8 cellular contexts compared by ENCODE assay signal in genomic region chr6:141677598-141678211, GRCh38.
DNase-seq lines count a peak whose midpoint lies in the region; ATAC-seq, FAIRE-seq and TF ChIP-seq lines count a peak whose summit lies in the region.

No MANE protein-coding gene starts in this region.

- in situ Hi-C loops in Panc1 (cut with HindIII; ENCODE audit: low pct_unique_long_range_greater_than_20kb, low sequenced_read_pairs): no loop called here

- TF ChIP-seq CTCF in heart right ventricle (IDR thresholded peaks at IDR 0.05): peak in 8 of 9 donors; percentile 33 to 64 (median 57)
- TF ChIP-seq CTCF in Panc1 (IDR thresholded peaks at IDR 0.05): peak; percentile 75; the same call in 1 of the 2 replicates
- TF ChIP-seq CTCF in fibroblast of lung (conservative IDR thresholded peaks at IDR 0.05 in 1 of 2, IDR thresholded peaks at IDR 0.05 in 1 of 2; ENCODE audit: low read depth in 1 of 2, low read length in 2 of 2): peak; percentile 60 to 73
- TF ChIP-seq CTCF in thoracic aorta (IDR thresholded peaks at IDR 0.05): peak; percentile 52
- TF ChIP-seq CTCF in vagina (IDR thresholded peaks at IDR 0.05): no peak

- no peak for ATAC-seq in heart right ventricle
- ATAC-seq in left cardiac atrium: no peak
- peak; percentile 78 for ATAC-seq in HG03342 (IDR thresholded peaks at IDR 0.05; ENCODE audit: unreplicated experiment)
- ATAC-seq in Panc1: peak; percentile 80
- no peak for ATAC-seq in thoracic aorta (ENCODE audit: insufficient number of reproducible peaks, low FRiP score, low read depth)

- no peaks in the 10 kb centered on the region for H4K20me1 ChIP-seq in fibroblast of lung (ENCODE audit: control insufficient read depth, extremely low read depth, insufficient read depth, low read length)

- WGBS in heart right ventricle, 2 donors: 52 to 54% methylated on average over 4 of the region's 4 CpGs

- POLR2A ChIA-PET in Panc1 (lab: Charles Lee): no interaction called here

- no peak overlapping the region for H3K9ac ChIP-seq in fibroblast of lung (ENCODE audit: insufficient read depth, low read length)

- no peaks in the 10 kb centered on the region for H3K36me3 ChIP-seq in heart right ventricle
- H3K36me3 ChIP-seq in Panc1 (ENCODE audit: control insufficient read depth, insufficient read depth, low read length): no peaks in the 10 kb centered on the region
- no peaks in the 10 kb centered on the region for H3K36me3 ChIP-seq in fibroblast of lung (ENCODE audit: control insufficient read depth, insufficient read depth, low read length)
- no peaks in the 10 kb centered on the region for H3K36me3 ChIP-seq in thoracic aorta
- no peaks in the 10 kb centered on the region for H3K36me3 ChIP-seq in vagina

- H3K79me2 ChIP-seq in fibroblast of lung (ENCODE audit: control insufficient read depth, insufficient read depth, low read length): no peaks in the 10 kb centered on the region

- peak overlapping the region; percentile 47 for H2AFZ ChIP-seq in fibroblast of lung (ENCODE audit: low read length)

- TF ChIP-seq POLR2A in GM12891 (IDR thresholded peaks at IDR 0.05; ENCODE audit: low read depth, low read length) (no peak), vagina (IDR thresholded peaks at IDR 0.05) (no peak)

- FAIRE-seq in GM12891 (lab: Jason Lieb, UNC): no peak

- CTCF ChIA-PET in Panc1 (lab: Charles Lee): interaction anchor here (0.6 kb wide), 2 partner anchors 434 to 1613 kb away, joined by 3 read pairs; no protein-coding TSS in a partner anchor

- H3K9me3 ChIP-seq in heart right ventricle: no peaks in the 10 kb centered on the region
- H3K9me3 ChIP-seq in Panc1 (ENCODE audit: control insufficient read depth, insufficient read depth, low read depth, low read length): no peaks in the 10 kb centered on the region
- no peaks in the 10 kb centered on the region for H3K9me3 ChIP-seq in fibroblast of lung (ENCODE audit: control insufficient read depth, insufficient read depth, low read depth, low read length)
- no peaks in the 10 kb centered on the region for H3K9me3 ChIP-seq in thoracic aorta
- H3K9me3 ChIP-seq in vagina: no peaks in the 10 kb centered on the region

- H3K27ac ChIP-seq in heart right ventricle (no peak overlapping the region), Panc1 (ENCODE audit: low read length) (no peak overlapping the region; the same call in 1 of the 2 replicates), fibroblast of lung (ENCODE audit: insufficient read depth, low read length) (no peak overlapping the region), thoracic aorta (no peak overlapping the region), vagina (no peak overlapping the region)

- intact Hi-C loops in heart right ventricle (cut with DNase I): loop anchor here in 6 of 10 donors (5.0 to 10.0 kb wide), 3 partner anchors 435 to 440 kb away; no protein-coding TSS in a partner anchor
- intact Hi-C loops in left cardiac atrium (cut with DNase I): loop anchor here (5.0 to 10.0 kb wide), 2 partner anchors 435 to 437 kb away; no protein-coding TSS in a partner anchor
- intact Hi-C loops in Panc1 (cut with micrococcal nuclease; ENCODE audit: unreplicated experiment): loop anchor here (2.0 kb wide), 1 partner anchor 435 kb away; no protein-coding TSS in a partner anchor
- intact Hi-C loops in vagina (cut with DNase I): no loop called here

- no peak for DNase-seq in heart right ventricle
- DNase-seq in left cardiac atrium: no peak
- no peak for DNase-seq in Panc1 (ENCODE audit: low read depth, low spot score)
- peak; percentile 11 to 68 for DNase-seq in fibroblast of lung (ENCODE audit: low read depth in 2 of 2)
- DNase-seq in thoracic aorta (ENCODE audit: low spot score): no peak
- DNase-seq in GM12891 (ENCODE audit: insufficient read length, low spot score): no peak
- no peak for DNase-seq in vagina (ENCODE audit: extremely low spot score in 2 of 2)

- BruUV-seq in Panc1 (replicated peaks; lab: Mats Ljungman, UMichigan): no TSS peak

- no peak overlapping the region for H3K4me3 ChIP-seq in heart right ventricle
- H3K4me3 ChIP-seq in Panc1 (ENCODE audit: low read depth in 2 of 2, low read length in 2 of 2): no peak overlapping the region
- H3K4me3 ChIP-seq in fibroblast of lung (replicated peaks in 1 of 4; ENCODE audit: control extremely low read depth in 1 of 4, insufficient read depth in 1 of 4, low read depth in 3 of 4, low read length in 4 of 4): no peak overlapping the region
- H3K4me3 ChIP-seq in thoracic aorta: no peak overlapping the region
- no peak overlapping the region for H3K4me3 ChIP-seq in vagina

- no peak overlapping the region for H3K4me2 ChIP-seq in fibroblast of lung (ENCODE audit: extremely low read depth, insufficient read depth, low read length)

- H3K4me1 ChIP-seq in heart right ventricle (no peaks in the 10 kb centered on the region), Panc1 (ENCODE audit: control insufficient read depth, insufficient read depth, low read length) (no peaks in the 10 kb centered on the region; the same call in 1 of the 2 replicates), fibroblast of lung (ENCODE audit: control insufficient read depth, extremely low read depth, insufficient read depth, low read length) (no peaks in the 10 kb centered on the region), thoracic aorta (ENCODE audit: control insufficient read depth in 1 of 2, low read depth in 2 of 2) (no peaks in the 10 kb centered on the region), vagina (no peaks in the 10 kb centered on the region)

- H3K27me3 ChIP-seq in heart right ventricle (no peaks in the 10 kb centered on the region), Panc1 (ENCODE audit: control insufficient read depth, insufficient read depth, low read length) (no peaks in the 10 kb centered on the region), fibroblast of lung (ENCODE audit: control insufficient read depth, insufficient read depth, low read length) (no peaks in the 10 kb centered on the region), thoracic aorta (replicated peaks; ENCODE audit: insufficient read depth) (no peaks in the 10 kb centered on the region), vagina (no peaks in the 10 kb centered on the region)

TF ChIP-seq in GM12891, 5 proteins besides CTCF, POLR2A, EP300 and RAD21:
- no peak for TF ChIP-seq PAX5 (IDR thresholded peaks at IDR 0.05; ENCODE audit: insufficient read depth, low read length, severe bottlenecking)
- TF ChIP-seq TAF1 (IDR thresholded peaks at IDR 0.05; ENCODE audit: low read depth, low read length): no peak
- TF ChIP-seq POLR2AphosphoS5 (IDR thresholded peaks at IDR 0.05; ENCODE audit: low read depth, low read length): no peak
- TF ChIP-seq SPI1 (IDR thresholded peaks at IDR 0.05; ENCODE audit: low read depth, low read length): no peak
- TF ChIP-seq POU2F2 (IDR thresholded peaks at IDR 0.05; ENCODE audit: low read depth, low read length): no peak

Comparison
In these comparisons a context has a peak if more than half of its experiments do, and no peak if none do; other contexts are left out.
1. ATAC-seq: peak in HG03342 (single experiment) and Panc1 (single experiment); none in heart right ventricle (0 of 8), left cardiac atrium (0 of 2) and thoracic aorta (single experiment).
2. DNase-seq: peak in fibroblast of lung (2 of 2); none in heart right ventricle (0 of 2), left cardiac atrium (single experiment), Panc1 (single experiment), thoracic aorta (single experiment), GM12891 (single experiment) and vagina (0 of 2).
3. CTCF ChIP-seq: peak in heart right ventricle (8 of 9), Panc1 (single experiment), fibroblast of lung (2 of 2) and thoracic aorta (single experiment); none in vagina (0 of 3).